In genomic region chr11:1778141-1778911, GRCh38 we compare ENCODE assay signal across 24 cellular contexts. TPM values are rescaled to one million over a fixed set of nuclear protein-coding genes. Genes with fewer than 3 reads are reported as not detected.
DNase-seq lines count a peak whose midpoint lies in the region; ATAC-seq, FAIRE-seq and TF ChIP-seq lines count a peak whose summit lies in the region.
"Had no signal": no experiment of that assay in that cellular context is flagged by ENCODE, and none has a peak within 500 bp of the region (broad histone marks: within the 10 kb centered on the region; RNA-seq: fewer than 3 reads in every experiment).

No MANE protein-coding gene starts in this region.

- H3K27me3 ChIP-seq in HL-60 (ENCODE audit: insufficient read depth, poor library complexity, severe bottlenecking): no peaks in the 10 kb centered on the region
- H3K27me3 ChIP-seq in K562 (ENCODE audit: control insufficient read depth in 2 of 2, insufficient read depth in 2 of 2, low read length in 2 of 2): peaks cover 14 to 44% of the 10 kb centered on the region in 2 experiments; a peak in 4 of 5 replicates
- H3K27me3 ChIP-seq in tibial artery: no peaks in the 10 kb centered on the region
- H3K27me3 ChIP-seq: thyroid gland had no signal

- WGBS in K562 (ENCODE audit: insufficient coverage, low coverage, missing lambda C conversion rate): 31% methylated on average over 12 of the region's 14 CpGs

- intact Hi-C loops in K562 (cut with micrococcal nuclease) (no loop called here), posterior vena cava (cut with DNase I) (no loop called here), tibial artery (cut with DNase I; ENCODE audit: low total_unique reads) (loop anchor here (10.0 kb wide), 1 partner anchor 84 kb away; the partner anchor contains the start of gene KRTAP5-6)

- TF ChIP-seq RAD21 in K562 (CRISPR knock-in tag; conservative IDR thresholded peaks at IDR 0.05 in 1 of 2, IDR thresholded peaks at IDR 0.05 in 1 of 2): no peak

- no peaks in the 10 kb centered on the region for H3K9me1 ChIP-seq in K562 (ENCODE audit: control insufficient read depth, insufficient read depth, low read length)

- BruUV-seq in K562 (replicated peaks; lab: Mats Ljungman, UMichigan): no TSS peak

- CTCF ChIA-PET in K562 (lab: Yijun Ruan, JAX; ENCODE audit: low intra/inter-chr PET ratio): no interaction called here

- H3K27ac ChIP-seq in HL-60 (replicated peaks): peak overlapping the region; percentile 83
- H3K27ac ChIP-seq in K562 (ENCODE audit: extremely low read depth, low read depth, low read length): no peak overlapping the region
- H3K27ac ChIP-seq in tibial artery: no peak overlapping the region
- H3K27ac ChIP-seq: thyroid gland had no signal

- TF ChIP-seq POLR2A in K562 (conservative IDR thresholded peaks at IDR 0.05): no peak

- no peaks in the 10 kb centered on the region for H3K9me3 ChIP-seq in K562 (replicated peaks; ENCODE audit: control insufficient read depth, insufficient read depth, low read depth, low read length)
- H3K9me3 ChIP-seq in tibial artery: peaks cover 0 to 6% (median 0%) of the 10 kb centered on the region in 3 donors
- H3K9me3 ChIP-seq: thyroid gland had no signal

- TF ChIP-seq CTCF in HL-60 (IDR thresholded peaks at IDR 0.05; ENCODE audit: insufficient read depth, low read length) (no peak), K562 (IDR thresholded peaks at IDR 0.05 in 2 of 3, conservative IDR thresholded peaks at IDR 0.05 in 1 of 3; ENCODE audit: insufficient read depth in 2 of 3, low read depth in 1 of 3, low read length in 3 of 3) (no peak), tibial artery (IDR thresholded peaks at IDR 0.05) (no peak)

- no peaks in the 10 kb centered on the region for H3K79me2 ChIP-seq in K562 (ENCODE audit: control insufficient read depth, insufficient read depth, low read length)

- no peak for TF ChIP-seq EP300 in K562 (IDR thresholded peaks at IDR 0.05; ENCODE audit: low read length)

- peaks cover 4% of the 10 kb centered on the region; the same call in 1 of the 2 replicates for H4K20me1 ChIP-seq in K562 (replicated peaks; ENCODE audit: control insufficient read depth, insufficient read depth, low read length)

- H3K4me1 ChIP-seq in K562 (replicated peaks in 1 of 2; ENCODE audit: control insufficient read depth in 2 of 2, insufficient read depth in 2 of 2, low read length in 2 of 2) (peaks cover 10 to 62% of the 10 kb centered on the region in 2 experiments), tibial artery (peaks cover 0 to under 1% (median 0%) of the 10 kb centered on the region in 4 donors)
- H3K4me1 ChIP-seq: thyroid gland had no signal

- no peak overlapping the region for H3K4me3 ChIP-seq in HL-60 (replicated peaks; ENCODE audit: insufficient read depth, low read length)
- H3K4me3 ChIP-seq in K562: no peak overlapping the region
- H3K4me3 ChIP-seq in tibial artery: no peak overlapping the region
- H3K4me3 ChIP-seq: GM12878, thyroid gland had no signal

- peak overlapping the region; percentile 29 for H2AFZ ChIP-seq in K562 (ENCODE audit: low read depth, low read length)

- no peak for FAIRE-seq in K562 (lab: Jason Lieb, UNC)
- FAIRE-seq: endometrium, GM12878, H54 had no signal

- H3K36me3 ChIP-seq in K562 (ENCODE audit: control insufficient read depth, insufficient read depth, low read length) (no peaks in the 10 kb centered on the region), tibial artery (no peaks in the 10 kb centered on the region)
- H3K36me3 ChIP-seq: thyroid gland had no signal

- no peak overlapping the region for H3K4me2 ChIP-seq in K562 (ENCODE audit: insufficient read depth, low read length)

- peak; percentile 70 for DNase-seq in CMK (ENCODE audit: low read depth)
- peak; percentile 78 to 81 for DNase-seq in HL-60 (ENCODE audit: low read depth in 1 of 2, low spot score in 1 of 2)
- peak in 3 of 4 experiments; percentile 33 to 58 (median 52) for DNase-seq in K562 (ENCODE audit: extremely low read depth in 1 of 4, low spot score in 3 of 4)
- peak; percentile 62 for DNase-seq in posterior vena cava (ENCODE audit: low spot score)
- no peak for DNase-seq in T-helper 1 cell
- no peak for DNase-seq in tibial artery
- DNase-seq: activated B cell treated with CpG ODN at 0.5 μM for 24 hours; activated CD8-positive, alpha-beta T cell treated with anti-CD3 and anti-CD28 coated beads, Interleukin-2, amount 10 ng/mL, durations not matched to agents 7 days and 5 days; activated T-cell treated with anti-CD3 and anti-CD28 coated beads, Interleukin-2, amount 50 U/mL, for 48 hours; GDM1; NCI-H1048; NCI-H1930; SIG-M5; stimulated activated naive CD4-positive, alpha-beta T cell; thyroid gland had no signal

- H3K9ac ChIP-seq in K562 (ENCODE audit: insufficient read depth in 1 of 2, low read depth in 2 of 2, low read length in 2 of 2): 0 out of 4 replicates have a peak overlapping the region, but pooled peaks of 1 of the 2 experiments have one; percentile 50

- in situ Hi-C loops in K562 (cut with MboI): no loop called here

- ATAC-seq in K562: peak; percentile 17; the same call in 2 of the 3 replicates
- no peak for ATAC-seq in GM21723 (IDR thresholded peaks at IDR 0.05; ENCODE audit: unreplicated experiment)
- no peak for ATAC-seq in HG02973 (IDR thresholded peaks at IDR 0.05; ENCODE audit: unreplicated experiment)
- ATAC-seq: activated CD8-positive, alpha-beta T cell treated with anti-CD3 and anti-CD28 coated beads, Interleukin-2, amount 10 ng/mL, durations not matched to agents 7 days and 5 days; activated naive CD4-positive, alpha-beta T cell treated with anti-CD3 and anti-CD28 coated beads, Interleukin-2, amount 50 U/mL, for 72 hours; GM12878; right cardiac atrium had no signal

- POLR2A ChIA-PET in K562 (lab: Yijun Ruan, JAX): no interaction called here

RNA-seq across cellular contexts. Expression of gene CTSD, which starts 14.6 kb away (rescaled TPM):
- total RNA-seq in K562 (2011; cell fraction: chromatin; rRNA removed; ENCODE audit: low replicate concordance): 15.6 and 81.0 TPM in 2 replicates
- total RNA-seq in K562 (2011; cell fraction: nucleolus; rRNA removed): 131 and 132 TPM in 2 replicates
- 68.3 and 83.1 TPM in 2 replicates for total RNA-seq in K562 (2011; cell fraction: nucleoplasm; rRNA removed)
- 72.3 and 87.0 TPM in 2 replicates for total RNA-seq in K562 (2014; rRNA removed)
- 10.9 and 12.3 TPM in 2 replicates for total RNA-seq in K562 (2014; rRNA removed; fragmentation: Illumina TruSeq; extraction: Trizol)
- total RNA-seq in K562 (2015; rRNA removed; fragmentation: Illumina TruSeq; extraction: Trizol): 40.9 and 42.3 TPM in 2 replicates
- total RNA-seq in K562 (2021): 112 and 116 TPM in 2 replicates
- 21.7 and 37.1 TPM in 2 replicates for polyA plus RNA-seq in K562 (2011; rRNA removed)
- polyA plus RNA-seq in K562 (2011; cell fraction: cytosol; rRNA removed): 39.6 and 74.7 TPM in 2 replicates
- 22.7 and 35.2 TPM in 2 replicates for polyA plus RNA-seq in K562 (2011; cell fraction: nucleus; rRNA removed)
- 84.2 and 325 TPM in 2 replicates for polyA plus RNA-seq in K562 (2012)
- 66.8 and 111 TPM in 2 replicates for polyA plus RNA-seq in K562 (2014; fragmentation: Illumina TruSeq; extraction: Trizol)
- polyA plus RNA-seq in K562 (2014; fragmentation: Nextera tagmentation; extraction: Ambion mirVana): 1 to 10 TPM; 1.0 to 3.7 TPM
- polyA plus RNA-seq in K562 (2014; rRNA removed): 40.5 and 46.8 TPM in 2 replicates
- polyA minus RNA-seq in K562 (2011; rRNA and poly(A)+ RNA removed): 12.8 and 17.9 TPM in 2 replicates
- polyA minus RNA-seq in K562 (2011; cell fraction: cytosol; rRNA and poly(A)+ RNA removed): 46.3 and 49.3 TPM in 2 replicates
- 10.1 and 11.1 TPM in 2 replicates for polyA minus RNA-seq in K562 (2011; cell fraction: nucleus; rRNA and poly(A)+ RNA removed)
- 100 to 1,000 TPM; 351 to 519 TPM for total RNA-seq in posterior vena cava

RNA-seq across cellular contexts. Expression of gene IFITM10, which starts 27.9 kb away (rescaled TPM):
- total RNA-seq in K562 (2011; cell fraction: chromatin; rRNA removed; ENCODE audit: low replicate concordance): 0.21 and 0.23 TPM in 2 replicates
- total RNA-seq in K562 (2011; cell fraction: nucleolus; rRNA removed): 0.26 and 0.33 TPM in 2 replicates
- total RNA-seq in K562 (2011; cell fraction: nucleoplasm; rRNA removed): 0.37 TPM in 1 of 2 replicates, not detected in the other
- 0.09 TPM in 1 of 2 replicates, not detected in the other for total RNA-seq in K562 (2014; rRNA removed)
- not detected in 2 replicates for total RNA-seq in K562 (2014; rRNA removed; fragmentation: Illumina TruSeq; extraction: Trizol)
- total RNA-seq in K562 (2015; rRNA removed; fragmentation: Illumina TruSeq; extraction: Trizol): not detected in 2 replicates
- total RNA-seq in K562 (2021): 0.13 TPM in 1 of 2 replicates, not detected in the other
- polyA plus RNA-seq in K562 (2011; rRNA removed): not detected in 2 replicates
- polyA plus RNA-seq in K562 (2011; cell fraction: cytosol; rRNA removed): not detected in 2 replicates
- polyA plus RNA-seq in K562 (2011; cell fraction: nucleus; rRNA removed): 0.16 TPM in 1 of 2 replicates, not detected in the other
- 0.09 and 0.15 TPM in 2 replicates for polyA plus RNA-seq in K562 (2012)
- not detected in 2 replicates for polyA plus RNA-seq in K562 (2014; fragmentation: Illumina TruSeq; extraction: Trizol)
- not detected for polyA plus RNA-seq in K562 (2014; fragmentation: Nextera tagmentation; extraction: Ambion mirVana)
- 0.08 TPM in 1 of 2 replicates, not detected in the other for polyA plus RNA-seq in K562 (2014; rRNA removed)
- polyA minus RNA-seq in K562 (2011; rRNA and poly(A)+ RNA removed): not detected in 2 replicates
- polyA minus RNA-seq in K562 (2011; cell fraction: cytosol; rRNA and poly(A)+ RNA removed): not detected in 2 replicates
- not detected in 2 replicates for polyA minus RNA-seq in K562 (2011; cell fraction: nucleus; rRNA and poly(A)+ RNA removed)
- 1 to 10 TPM; 1.4 to 2.4 TPM for total RNA-seq in posterior vena cava
- total RNA-seq: activated B cell treated with CpG ODN at 0.5 μM for 24 hours, GM12878 had no signal

RNA-seq across cellular contexts. Expression of gene SYT8, which starts 56.5 kb away (rescaled TPM):
- not detected in 2 replicates for total RNA-seq in K562 (2011; cell fraction: chromatin; rRNA removed; ENCODE audit: low replicate concordance)
- not detected in 2 replicates for total RNA-seq in K562 (2011; cell fraction: nucleolus; rRNA removed)
- total RNA-seq in K562 (2011; cell fraction: nucleoplasm; rRNA removed): not detected in 2 replicates
- total RNA-seq in K562 (2014; rRNA removed): not detected in 2 replicates
- not detected in 2 replicates for total RNA-seq in K562 (2014; rRNA removed; fragmentation: Illumina TruSeq; extraction: Trizol)
- not detected in 2 replicates for total RNA-seq in K562 (2015; rRNA removed; fragmentation: Illumina TruSeq; extraction: Trizol)
- not detected in 2 replicates for total RNA-seq in K562 (2021)
- polyA plus RNA-seq in K562 (2011; rRNA removed): not detected in 2 replicates
- not detected in 2 replicates for polyA plus RNA-seq in K562 (2011; cell fraction: cytosol; rRNA removed)
- polyA plus RNA-seq in K562 (2011; cell fraction: nucleus; rRNA removed): not detected in 2 replicates
- not detected in 2 replicates for polyA plus RNA-seq in K562 (2012)
- not detected in 2 replicates for polyA plus RNA-seq in K562 (2014; fragmentation: Illumina TruSeq; extraction: Trizol)
- polyA plus RNA-seq in K562 (2014; fragmentation: Nextera tagmentation; extraction: Ambion mirVana): not detected
- not detected in 2 replicates for polyA plus RNA-seq in K562 (2014; rRNA removed)
- polyA minus RNA-seq in K562 (2011; rRNA and poly(A)+ RNA removed): not detected in 2 replicates
- polyA minus RNA-seq in K562 (2011; cell fraction: cytosol; rRNA and poly(A)+ RNA removed): not detected in 2 replicates
- not detected in 2 replicates for polyA minus RNA-seq in K562 (2011; cell fraction: nucleus; rRNA and poly(A)+ RNA removed)
- total RNA-seq in posterior vena cava: not detected
- total RNA-seq: activated B cell treated with CpG ODN at 0.5 μM for 24 hours; activated CD8-positive, alpha-beta T cell treated with anti-CD3 and anti-CD28 coated beads, Interleukin-2, amount 10 ng/mL, durations not matched to agents 7 days and 5 days; activated naive CD4-positive, alpha-beta T cell treated with anti-CD3 and anti-CD28 coated beads, Interleukin-2, amount 50 U/mL, for 72 hours; GM12878; NCI-H460; omental fat pad; right cardiac atrium; thyroid gland had no signal
- polyA plus RNA-seq: right cardiac atrium had no signal

Comparison
In these comparisons a context has a peak if more than half of its experiments do, and no peak if none do; other contexts are left out.
1. DNase-seq: peak in CMK (single experiment), HL-60 (2 of 2), K562 (3 of 4) and posterior vena cava (single experiment); none in T-helper 1 cell (0 of 5) and tibial artery (0 of 2).